8 cellular contexts compared by ENCODE assay signal in the genomic region with DNA sequence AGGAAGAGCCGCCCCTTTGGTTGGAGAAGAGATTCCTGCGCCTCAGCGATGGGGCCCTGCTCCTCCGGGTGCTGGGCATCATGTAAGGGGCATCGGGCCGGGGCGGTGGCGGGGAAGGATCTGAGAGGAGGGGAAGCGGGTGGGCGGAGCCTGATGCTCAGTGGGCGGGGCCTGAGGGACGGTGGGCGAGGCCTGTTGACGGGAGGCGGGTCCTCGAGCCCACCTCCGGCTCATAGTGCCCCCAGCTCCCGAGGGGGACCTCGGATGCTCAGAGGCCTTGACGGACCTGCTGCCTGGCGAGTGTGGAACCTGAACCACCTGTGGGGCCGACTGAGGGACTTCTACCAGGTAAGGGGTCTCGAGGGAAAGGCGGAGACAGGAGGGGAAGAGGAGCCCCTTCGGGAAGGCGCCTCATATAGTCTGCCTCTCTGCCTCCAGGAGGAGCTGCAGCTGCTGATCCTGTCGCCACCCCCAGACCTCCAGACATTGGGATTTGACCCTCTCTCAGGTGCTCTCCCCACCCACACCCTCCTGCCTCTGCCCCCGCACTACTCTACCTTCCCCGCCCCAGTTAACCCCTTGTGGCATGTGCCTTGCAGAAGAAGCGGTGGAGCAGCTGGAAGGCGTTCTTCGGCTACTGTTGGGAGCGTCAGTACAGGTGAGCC. TPM values are rescaled to one million over a fixed set of nuclear protein-coding genes. Genes with fewer than 3 reads are reported as not detected.
DNase-seq lines count a peak whose midpoint lies in the region; ATAC-seq and TF ChIP-seq lines count a peak whose summit lies in the region.

No MANE protein-coding gene starts in this region.

- ATAC-seq in activated CD8-positive, alpha-beta T cell treated with anti-CD3 and anti-CD28 coated beads for 36 hours = peak; percentile 71
- ATAC-seq in left lobe of liver = no peak

- no peaks in the 10 kb centered on the region for H3K9me3 ChIP-seq in HUES48 (ENCODE audit: control insufficient read depth, insufficient read depth, low read length)

- H3K27me3 Mint-ChIP-seq in activated CD8-positive, alpha-beta T cell treated with anti-CD3 and anti-CD28 coated beads for 36 hours = no peaks in the 10 kb centered on the region

- no peak overlapping the region for H3K9ac ChIP-seq in HUES48 (ENCODE audit: low read depth, low read length)

- intact Hi-C loops in activated CD8-positive, alpha-beta T cell treated with anti-CD3 and anti-CD28 coated beads for 36 hours (cut with micrococcal nuclease) = no loop called here
- intact Hi-C loops in head of caudate nucleus (cut with DNase I) = no loop called here

- TF ChIP-seq CTCF in GM12875 (IDR thresholded peaks at IDR 0.05; ENCODE audit: borderline replicate concordance, insufficient read depth, low read depth, low read length) = no peak
- no peak for TF ChIP-seq CTCF in activated CD8-positive, alpha-beta T cell treated with anti-CD3 and anti-CD28 coated beads for 36 hours (IDR thresholded peaks at IDR 0.05)

- peak; percentile 93 for DNase-seq in activated CD8-positive, alpha-beta T cell treated with anti-CD3 and anti-CD28 coated beads for 36 hours
- DNase-seq in head of caudate nucleus (peak in 25 of 42 donors; percentile 23 to 70 (median 43)), DMS53 (lab: John Stamatoyannopoulos, UW) (no peak), DMS79 (lab: John Stamatoyannopoulos, UW) (no peak), left lobe of liver (ENCODE audit: low spot score) (no peak)
- DNase-seq in stimulated activated CD4-positive, alpha-beta T cell treated with anti-CD3 and anti-CD28 coated beads, Interleukin-1b, Interleukin-23, amount 100 ng/mL, for 48 hours = peak; percentile 81

- POLR2A ChIA-PET in activated CD8-positive, alpha-beta T cell treated with anti-CD3 and anti-CD28 coated beads for 36 hours (lab: Charles Lee) = interaction anchor here (0.7 to 1.8 kb wide), 10 partner anchors 9 to 793 kb away, joined by 3 to 9 read pairs (median 4); partner anchors contain the start of genes PRDX5 and TRMT112

- H3K4me3 ChIP-seq in GM12875 (ENCODE audit: low read depth, low read length) = peak overlapping the region; percentile 58
- peak overlapping the region; percentile 69 for H3K4me3 ChIP-seq in HUES48 (ENCODE audit: low read depth, low read length)

- peaks cover 38% of the 10 kb centered on the region for H3K4me1 Mint-ChIP-seq in activated CD8-positive, alpha-beta T cell treated with anti-CD3 and anti-CD28 coated beads for 36 hours (ENCODE audit: low read depth)

- H3K27ac ChIP-seq in HUES48 (ENCODE audit: low read depth, low read length) = no peak overlapping the region

- H3K27me3 ChIP-seq in HUES48 (ENCODE audit: control insufficient read depth, insufficient read depth, low read length) = no peaks in the 10 kb centered on the region

- H3K4me1 ChIP-seq in HUES48 (ENCODE audit: control insufficient read depth, insufficient read depth, low read length) = peaks cover 5% of the 10 kb centered on the region; the same call in 1 of the 2 replicates

- H3K27ac Mint-ChIP-seq in activated CD8-positive, alpha-beta T cell treated with anti-CD3 and anti-CD28 coated beads for 36 hours = peak overlapping the region; percentile 92

- H3K4me3 Mint-ChIP-seq in activated CD8-positive, alpha-beta T cell treated with anti-CD3 and anti-CD28 coated beads for 36 hours = peak overlapping the region; percentile 84

- H3K36me3 Mint-ChIP-seq in activated CD8-positive, alpha-beta T cell treated with anti-CD3 and anti-CD28 coated beads for 36 hours (ENCODE audit: low read depth) = peaks cover 38% of the 10 kb centered on the region

- no peaks in the 10 kb centered on the region for H3K9me3 Mint-ChIP-seq in activated CD8-positive, alpha-beta T cell treated with anti-CD3 and anti-CD28 coated beads for 36 hours

- CTCF ChIA-PET in activated CD8-positive, alpha-beta T cell treated with anti-CD3 and anti-CD28 coated beads for 36 hours (lab: Charles Lee) = interaction anchor here (0.7 to 8.1 kb wide), 5 partner anchors 9 to 312 kb away, joined by 3 to 75 read pairs (median 7); partner anchors contain the start of genes PRDX5, RPS6KA4 and TRMT112

- no peaks in the 10 kb centered on the region for H3K36me3 ChIP-seq in HUES48 (ENCODE audit: control insufficient read depth, insufficient read depth, low read length)

RNA-seq across cellular contexts. Expression of gene CCDC88B, which starts 0.8 kb away (rescaled TPM):
- total RNA-seq in activated CD8-positive, alpha-beta T cell treated with anti-CD3 and anti-CD28 coated beads for 36 hours = 10 to 100 TPM; 65.8 to 76.1 TPM
- 4.0 TPM for total RNA-seq in left lobe of liver

RNA-seq across cellular contexts. Expression of gene RPS6KA4, which starts 18.2 kb away (rescaled TPM):
- 10 to 100 TPM; 24.6 to 26.0 TPM for total RNA-seq in activated CD8-positive, alpha-beta T cell treated with anti-CD3 and anti-CD28 coated beads for 36 hours
- 9.8 TPM for total RNA-seq in left lobe of liver

RNA-seq across cellular contexts. Expression of gene PRDX5, which starts 22.9 kb away (rescaled TPM):
- 100 to 1,000 TPM; 103 to 105 TPM for total RNA-seq in activated CD8-positive, alpha-beta T cell treated with anti-CD3 and anti-CD28 coated beads for 36 hours
- total RNA-seq in left lobe of liver = 96.4 TPM

RNA-seq across cellular contexts. Expression of gene TRMT112, which starts 23.4 kb away (rescaled TPM):
- 100 to 1,000 TPM; 197 TPM for total RNA-seq in activated CD8-positive, alpha-beta T cell treated with anti-CD3 and anti-CD28 coated beads for 36 hours
- 59.1 TPM for total RNA-seq in left lobe of liver

RNA-seq across cellular contexts. Expression of gene ESRRA, which starts 35.5 kb away (rescaled TPM):
- 10 to 100 TPM; 37.5 to 42.4 TPM for total RNA-seq in activated CD8-positive, alpha-beta T cell treated with anti-CD3 and anti-CD28 coated beads for 36 hours
- total RNA-seq in left lobe of liver = 53.6 TPM

Comparison
In these comparisons a context has a peak if more than half of its experiments do, and no peak if none do; other contexts are left out.
1. DNase-seq: peak in activated CD8-positive, alpha-beta T cell treated with anti-CD3 and anti-CD28 coated beads for 36 hours (single experiment), head of caudate nucleus (25 of 42) and stimulated activated CD4-positive, alpha-beta T cell treated with anti-CD3 and anti-CD28 coated beads, Interleukin-1b, Interleukin-23, amount 100 ng/mL, for 48 hours (single experiment); none in DMS53 (single experiment), DMS79 (single experiment) and left lobe of liver (single experiment).
2. RNA of gene CCDC88B, which starts 0.8 kb away (total RNA-seq): 65.8 to 76.1 TPM in activated CD8-positive, alpha-beta T cell treated with anti-CD3 and anti-CD28 coated beads for 36 hours; 4.0 TPM in left lobe of liver (single experiment); every median in the first group is over 10 times any median in the second.